In genomic region chr12:93174473-93174872, GRCh38 we compare ENCODE assay signal across 24 cellular contexts.
DNase-seq lines count a peak whose midpoint lies in the region; ATAC-seq and TF ChIP-seq lines count a peak whose summit lies in the region.
"Had no signal": no experiment of that assay in that cellular context is flagged by ENCODE, and none has a peak within 500 bp of the region (broad histone marks: within the 10 kb centered on the region; RNA-seq: fewer than 3 reads in every experiment).

No MANE protein-coding gene starts in this region.

- H3K9me3 Mint-ChIP-seq in GM23338, result peaks cover 20% of the 10 kb centered on the region
- H3K9me3 Mint-ChIP-seq in CD14-positive monocyte, result peaks cover 0 to 2% (median 0%) of the 10 kb centered on the region in 7 donors
- H3K9me3 Mint-ChIP-seq: activated CD4-positive, alpha-beta memory T cell treated with anti-CD3 and anti-CD28 coated beads for 36 hours; central memory CD8-positive, alpha-beta T cell had no signal

- H3K4me3 ChIP-seq in GM23248 (no peak overlapping the region), SK-N-SH (ENCODE audit: low read depth in 2 of 2, low read length in 1 of 2) (no peak overlapping the region), heart left ventricle (no peak overlapping the region), psoas muscle (no peak overlapping the region), GM23338 (no peak overlapping the region)
- H3K4me3 ChIP-seq: prostate gland, SJCRH30 had no signal

- in situ Hi-C loops in GM23248 (cut with MboI), result no loop called here

- CTCF ChIA-PET in SK-N-SH (lab: Yijun Ruan, JAX), result no interaction called here

- H3K79me2 ChIP-seq in GM23248 (ENCODE audit: insufficient read depth) (no peaks in the 10 kb centered on the region), SK-N-SH (ENCODE audit: insufficient read depth) (no peaks in the 10 kb centered on the region), GM23338 (replicated peaks; ENCODE audit: insufficient read depth) (no peaks in the 10 kb centered on the region)

- TF ChIP-seq EP300 in SK-N-SH (IDR thresholded peaks at IDR 0.05; ENCODE audit: borderline replicate concordance in 1 of 2, low read depth in 1 of 2, low read length in 1 of 2), result no peak

- ATAC-seq in heart left ventricle, result peak; percentile 53 to 69 (median 64)
- peak; percentile 61 to 84 (median 77) for ATAC-seq in psoas muscle
- ATAC-seq in GM23338, result no peak
- ATAC-seq: foreskin keratinocyte, PC-3, WTC11 had no signal

- H3K4me1 ChIP-seq in GM23248 (ENCODE audit: insufficient read depth) (peaks cover 47% of the 10 kb centered on the region), SK-N-SH (ENCODE audit: control insufficient read depth in 1 of 2, insufficient read depth in 2 of 2, low read depth in 1 of 2, low read length in 1 of 2) (peaks cover 19 to 48% of the 10 kb centered on the region in 2 experiments), heart left ventricle (peaks cover 0 to 62% (median 39%) of the 10 kb centered on the region in 12 donors), psoas muscle (peaks cover 45% of the 10 kb centered on the region), GM23338 (ENCODE audit: insufficient read depth) (peaks cover 3% of the 10 kb centered on the region; the same call in 1 of the 2 replicates)
- H3K4me1 ChIP-seq: foreskin keratinocyte, SJCRH30 had no signal

- peak; percentile 8 for DNase-seq in GM23248
- DNase-seq in SK-N-SH, result no peak
- DNase-seq in heart left ventricle, result peak in 2 of 5 donors; percentile 47 to 50
- DNase-seq in psoas muscle, result no peak
- DNase-seq in NCI-H2081 treated with DMSO at 0.1 percent for 48 hours (lab: John Stamatoyannopoulos, UW), result no peak
- DNase-seq in DMS79 (lab: John Stamatoyannopoulos, UW), result no peak
- DNase-seq in GM23338 (ENCODE audit: low spot score), result no peak
- DNase-seq in CD14-positive monocyte (ENCODE audit: low spot score), result no peak
- DNase-seq: activated CD4-positive, alpha-beta memory T cell treated with anti-CD3 and anti-CD28 coated beads for 36 hours; activated naive CD4-positive, alpha-beta T cell; activated T-cell treated with anti-CD3 and anti-CD28 coated beads for 4 hours; amygdala; COR-L47; foreskin keratinocyte; NCI-H1436 treated with DMSO at 0.1 percent for 48 hours; NCI-H748 treated with DMSO at 0.1 percent for 48 hours; nephron progenitor cell; PC-3; SJCRH30; stimulated activated CD4-positive, alpha-beta T cell treated with anti-CD3 and anti-CD28 coated beads, Interleukin-4, amount 100 ng/mL, for 4 hours had no signal

- no peak overlapping the region for H3K27ac ChIP-seq in GM23248
- peak overlapping the region; percentile 90 to 96 for H3K27ac ChIP-seq in SK-N-SH (ENCODE audit: low read depth in 2 of 2, low read length in 1 of 2)
- peak overlapping the region; percentile 31 to 89 (median 78) for H3K27ac ChIP-seq in heart left ventricle
- peak overlapping the region; percentile 58 for H3K27ac ChIP-seq in psoas muscle
- no peak overlapping the region for H3K27ac ChIP-seq in GM23338 (ENCODE audit: low read depth)
- H3K27ac ChIP-seq: epithelial cell of prostate, foreskin keratinocyte, SJCRH30 had no signal

- H3K36me3 Mint-ChIP-seq in GM23338 (ENCODE audit: low read depth) (peaks cover 10% of the 10 kb centered on the region; the same call in 2 of the 3 replicates), CD14-positive monocyte (no peaks in the 10 kb centered on the region)
- H3K36me3 Mint-ChIP-seq: activated CD4-positive, alpha-beta memory T cell treated with anti-CD3 and anti-CD28 coated beads for 36 hours had no signal

- 96 to 100% methylated on average over 5 of the region's 5 CpGs for WGBS in GM23248 (ENCODE audit: low coverage in 1 of 2, low lambda C conversion rate in 2 of 2, missing lambda C conversion rate in 2 of 2), 2 experiments
- 89% methylated on average over 5 of the region's 5 CpGs for WGBS in SK-N-SH (ENCODE audit: low lambda C conversion rate)
- WGBS in heart left ventricle, 4 donors, result 46 to 73% (median 64%) methylated on average over 5 of the region's 5 CpGs
- WGBS in psoas muscle, 3 donors, result 53 to 60% (median 55%) methylated on average over 5 of the region's 5 CpGs

- H3K27me3 Mint-ChIP-seq in GM23338 (ENCODE audit: insufficient read depth, low read depth, poor library complexity), result no peaks in the 10 kb centered on the region
- no peaks in the 10 kb centered on the region for H3K27me3 Mint-ChIP-seq in CD14-positive monocyte (ENCODE audit: low read depth in 3 of 3)
- H3K27me3 Mint-ChIP-seq: activated CD4-positive, alpha-beta memory T cell treated with anti-CD3 and anti-CD28 coated beads for 36 hours; central memory CD8-positive, alpha-beta T cell had no signal

- H4K20me1 ChIP-seq in GM23248 (ENCODE audit: insufficient read depth) (no peaks in the 10 kb centered on the region), SK-N-SH (ENCODE audit: insufficient read depth) (no peaks in the 10 kb centered on the region), GM23338 (replicated peaks; ENCODE audit: insufficient read depth) (no peaks in the 10 kb centered on the region)

- no peaks in the 10 kb centered on the region for H3K36me3 ChIP-seq in GM23248 (ENCODE audit: low read depth)
- no peaks in the 10 kb centered on the region for H3K36me3 ChIP-seq in SK-N-SH (replicated peaks in 1 of 2; ENCODE audit: control insufficient read depth in 1 of 2, insufficient read depth in 2 of 2, low read length in 1 of 2)
- H3K36me3 ChIP-seq in heart left ventricle, result no peaks in the 10 kb centered on the region
- H3K36me3 ChIP-seq in psoas muscle (ENCODE audit: insufficient read depth in 1 of 2, low read depth in 1 of 2), result no peaks in the 10 kb centered on the region
- H3K36me3 ChIP-seq in GM23338 (ENCODE audit: insufficient read depth), result no peaks in the 10 kb centered on the region
- H3K36me3 ChIP-seq: prostate gland, SJCRH30 had no signal

- H2AFZ ChIP-seq in GM23248 (no peak overlapping the region), SK-N-SH (ENCODE audit: low read depth) (no peak overlapping the region), GM23338 (no peak overlapping the region)

- no peaks in the 10 kb centered on the region for H3K27me3 ChIP-seq in GM23248 (replicated peaks; ENCODE audit: insufficient read depth)
- no peaks in the 10 kb centered on the region for H3K27me3 ChIP-seq in SK-N-SH (ENCODE audit: insufficient read depth)
- H3K27me3 ChIP-seq in heart left ventricle, result no peaks in the 10 kb centered on the region
- no peaks in the 10 kb centered on the region for H3K27me3 ChIP-seq in psoas muscle (ENCODE audit: insufficient read depth in 3 of 3, low read length in 2 of 3)
- no peaks in the 10 kb centered on the region for H3K27me3 ChIP-seq in GM23338 (ENCODE audit: insufficient read depth)
- H3K27me3 ChIP-seq: foreskin keratinocyte, SJCRH30 had no signal

- no peak overlapping the region for H3K4me3 Mint-ChIP-seq in GM23338
- H3K4me3 Mint-ChIP-seq in CD14-positive monocyte, result no peak overlapping the region
- H3K4me3 Mint-ChIP-seq: activated CD4-positive, alpha-beta memory T cell treated with anti-CD3 and anti-CD28 coated beads for 36 hours; central memory CD8-positive, alpha-beta T cell; nephron progenitor cell; WTC11 had no signal

- peaks cover 40% of the 10 kb centered on the region for H3F3A ChIP-seq in GM23248 (ENCODE audit: insufficient read depth)
- peaks cover 29% of the 10 kb centered on the region for H3F3A ChIP-seq in SK-N-SH (replicated peaks; ENCODE audit: insufficient read depth)
- H3F3A ChIP-seq in GM23338 (replicated peaks; ENCODE audit: low read depth), result no peaks in the 10 kb centered on the region

- H3K9ac ChIP-seq in GM23248, result no peak overlapping the region
- H3K9ac ChIP-seq in SK-N-SH, result no peak overlapping the region

- intact Hi-C loops in heart left ventricle (cut with DNase I) (loop anchor here in 6 of 10 donors (2.0 to 10.0 kb wide), 7 partner anchors 37 to 213 kb away; no protein-coding TSS in a partner anchor), psoas muscle (cut with DNase I) (no loop called here), CD14-positive monocyte (cut with micrococcal nuclease) (no loop called here)

- no peak for TF ChIP-seq RAD21 in SK-N-SH (IDR thresholded peaks at IDR 0.05; ENCODE audit: low read length)

- H3K9me2 ChIP-seq in GM23248 (ENCODE audit: insufficient read depth), result no peaks in the 10 kb centered on the region
- no peaks in the 10 kb centered on the region for H3K9me2 ChIP-seq in SK-N-SH
- H3K9me2 ChIP-seq in GM23338 (ENCODE audit: insufficient read depth), result no peaks in the 10 kb centered on the region; the same call in 1 of the 2 replicates

- H3K4me1 Mint-ChIP-seq in GM23338 (no peaks in the 10 kb centered on the region), CD14-positive monocyte (peaks cover 22% of the 10 kb centered on the region)
- H3K4me1 Mint-ChIP-seq: central memory CD8-positive, alpha-beta T cell; WTC11 had no signal

- POLR2A ChIA-PET in SK-N-SH (lab: Yijun Ruan, JAX), result no interaction called here

- TF ChIP-seq CTCF in SK-N-SH (IDR thresholded peaks at IDR 0.05) (no peak), heart left ventricle (IDR thresholded peaks at IDR 0.05) (no peak), psoas muscle (IDR thresholded peaks at IDR 0.05) (no peak), GM23338 (conservative IDR thresholded peaks at IDR 0.05; ENCODE audit: low read depth in 2 of 2) (no peak), CD14-positive monocyte (IDR thresholded peaks at IDR 0.05) (no peak)

- H3K4me2 ChIP-seq in GM23248 (ENCODE audit: unreplicated experiment), result peak overlapping the region; percentile 35
- peak overlapping the region; percentile 61 for H3K4me2 ChIP-seq in SK-N-SH
- no peak overlapping the region for H3K4me2 ChIP-seq in GM23338

- TF ChIP-seq POLR2A in heart left ventricle (IDR thresholded peaks at IDR 0.05), result no peak

- H3K27ac Mint-ChIP-seq in GM23338 (no peak overlapping the region), CD14-positive monocyte (no peak overlapping the region)
- H3K27ac Mint-ChIP-seq: activated CD4-positive, alpha-beta memory T cell treated with anti-CD3 and anti-CD28 coated beads for 36 hours; nephron progenitor cell; WTC11 had no signal

- H3K9me3 ChIP-seq in GM23248 (ENCODE audit: low read depth) (no peaks in the 10 kb centered on the region), SK-N-SH (no peaks in the 10 kb centered on the region), heart left ventricle (peaks cover 0 to 6% (median 0%) of the 10 kb centered on the region in 12 donors), psoas muscle (no peaks in the 10 kb centered on the region)
- H3K9me3 ChIP-seq: prostate gland, SJCRH30 had no signal

TF ChIP-seq in SK-N-SH, 30 proteins besides CTCF, POLR2A, EP300 and RAD21 (continues in another document):
- TF ChIP-seq NFIC (IDR thresholded peaks at IDR 0.05; ENCODE audit: borderline replicate concordance) (no peak), TCF12 (IDR thresholded peaks at IDR 0.05) (no peak), MXI1 (IDR thresholded peaks at IDR 0.05; ENCODE audit: low read depth, low read length) (no peak), SIN3A (IDR thresholded peaks at IDR 0.05; ENCODE audit: borderline replicate concordance, low read depth, low read length) (no peak), FOXJ3 (CRISPR knock-in tag; IDR thresholded peaks at IDR 0.05) (no peak)

Comparison
In these comparisons a context has a peak if more than half of its experiments do, and no peak if none do; other contexts are left out.
1. H3K27ac ChIP-seq: peak in SK-N-SH (2 of 2), heart left ventricle (12 of 12) and psoas muscle (single experiment); none in GM23248 (single experiment) and GM23338 (single experiment).
2. intact Hi-C loops: an anchor here in heart left ventricle (2.0 to 10.0 kb wide); none called in psoas muscle and CD14-positive monocyte.